Comparison of ENCODE assay signal across 17 cellular contexts in the genomic region with DNA sequence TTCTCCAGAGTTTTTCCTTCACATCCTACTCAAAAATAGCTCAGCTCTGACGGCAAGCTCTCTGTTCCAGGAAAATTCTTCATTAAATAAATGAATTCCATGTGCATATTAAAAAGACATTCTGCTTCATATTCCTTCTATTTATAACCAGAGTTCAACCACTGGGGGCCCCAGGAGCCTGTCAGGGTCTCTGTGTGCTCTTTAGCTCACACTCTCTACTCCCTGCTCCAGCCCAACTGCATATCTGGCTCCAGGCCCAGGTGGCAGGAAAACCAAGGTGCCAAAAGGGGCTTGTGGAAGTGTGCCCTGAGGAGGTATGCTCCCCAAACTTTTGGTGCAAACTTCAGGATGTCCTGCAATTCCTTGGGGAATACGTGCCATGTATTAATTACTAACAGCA.
"Had no signal": no experiment of that assay in that cellular context is flagged by ENCODE, and none has a peak within 500 bp of the region (broad histone marks: within the 10 kb centered on the region; RNA-seq: fewer than 3 reads in every experiment).

No MANE protein-coding gene starts in this region.

- H3K27me3 ChIP-seq: gastrocnemius medialis, transverse colon, vagina had no signal

- DNase-seq: cerebellar nuclear complex; cortex of kidney; foreskin fibroblast; gastrocnemius medialis; head of caudate nucleus; left colon; naive thymus-derived CD4-positive, alpha-beta T cell; nephron progenitor cell; stimulated activated CD4-positive, alpha-beta T cell treated with anti-CD3 and anti-CD28 coated beads, Interleukin-15, amount 100 ng/mL, for 24 hours; stimulated activated CD4-positive, alpha-beta T cell treated with anti-CD3 and anti-CD28 coated beads, Interleukin-2, amount 100 ng/mL, for 48 hours; stimulated activated naive B cell treated with anti-CD40 and anti-IgM and Interleukin-4, amounts not matched to agents 10 μg/mL and 1 μg/mL and 100 μg/mL, for 72 hours; transverse colon had no signal

- H3K9me3 ChIP-seq: gastrocnemius medialis, prostate gland, transverse colon, vagina had no signal

- H3K4me3 ChIP-seq: gastrocnemius medialis, lung, prostate gland, skin epidermis, transverse colon, vagina had no signal

- H3K27ac ChIP-seq: prostate gland, transverse colon, vagina had no signal

- FAIRE-seq: keratinocyte had no signal

- ATAC-seq: gastrocnemius medialis; left colon; naive thymus-derived CD4-positive, alpha-beta T cell; stimulated activated naive B cell treated with anti-CD40 and anti-IgM and Interleukin-4, amounts not matched to agents 10 μg/mL and 1 μg/mL and 100 μg/mL, for 72 hours had no signal

- H3K36me3 ChIP-seq: gastrocnemius medialis, prostate gland, transverse colon, vagina had no signal

- H3K4me1 ChIP-seq: prostate gland, transverse colon, vagina had no signal
